ENCODE assay signal across 10 cellular contexts in genomic region chr2:64260093-64260808, GRCh38.
DNase-seq lines count a peak whose midpoint lies in the region; ATAC-seq, FAIRE-seq and TF ChIP-seq lines count a peak whose summit lies in the region.
"Had no signal": no experiment of that assay in that cellular context is flagged by ENCODE, and none has a peak within 500 bp of the region (broad histone marks: within the 10 kb centered on the region; RNA-seq: fewer than 3 reads in every experiment).

No MANE protein-coding gene starts in this region.

- H3K4me2 ChIP-seq in HepG2 (ENCODE audit: low read depth, low read length): no peak overlapping the region

- H3K27ac ChIP-seq in liver (ENCODE audit: low read depth in 1 of 2, low read length in 2 of 2) (peak overlapping the region; percentile 22 to 59), HepG2 (ENCODE audit: extremely low read length, insufficient read depth, low read length) (no peak overlapping the region)

- in situ Hi-C loops in HepG2 (cut with HindIII; ENCODE audit: extremely low pct_ligation_motif_present, low pct_unique_long_range_greater_than_20kb): no loop called here

- H3K4me3 Mint-ChIP-seq in T-cell (peak overlapping the region; percentile 25 to 64 (median 55)), mesothelial cell of epicardium (no peak overlapping the region)

- no peaks in the 10 kb centered on the region for H3K36me3 ChIP-seq in liver (ENCODE audit: control insufficient read depth in 4 of 4, insufficient read depth in 3 of 4, low read depth in 1 of 4, low read length in 3 of 4)
- H3K36me3 ChIP-seq in HepG2 (replicated peaks in 1 of 2; ENCODE audit: control insufficient read depth in 1 of 2, insufficient read depth in 2 of 2, low read length in 2 of 2): no peaks in the 10 kb centered on the region

- POLR2A ChIA-PET in HepG2 (lab: Yijun Ruan, JAX) (no interaction called here), T-cell (lab: Charles Lee) (interaction anchor here in 1 of 2 donors (0.8 kb wide), 1 partner anchor 9 kb away, joined by 4 read pairs; no protein-coding TSS in a partner anchor)

- CTCF ChIA-PET in HepG2 (lab: Yijun Ruan, JAX; ENCODE audit: low intra/inter-chr PET ratio, low total read pairs): no interaction called here
- CTCF ChIA-PET in T-cell (lab: Charles Lee): no interaction called here

- H3K27me3 ChIP-seq in liver (ENCODE audit: control insufficient read depth in 4 of 4, insufficient read depth in 4 of 4, low read length in 3 of 4): no peaks in the 10 kb centered on the region
- peaks cover 2 to 17% of the 10 kb centered on the region in 2 experiments; a peak in 3 of 5 replicates for H3K27me3 ChIP-seq in HepG2 (ENCODE audit: control insufficient read depth in 1 of 2, insufficient read depth in 2 of 2, low read length in 2 of 2)

- H3K9me3 Mint-ChIP-seq in T-cell (no peaks in the 10 kb centered on the region), mesothelial cell of epicardium (no peaks in the 10 kb centered on the region)

- no peak for TF ChIP-seq RAD21 in liver (IDR thresholded peaks at IDR 0.05)
- TF ChIP-seq RAD21 in HepG2 (CRISPR knock-in tag; IDR thresholded peaks at IDR 0.05): no peak

- no peak for DNase-seq in HepG2 (ENCODE audit: low spot score)
- DNase-seq in T-cell: no peak
- no peak for DNase-seq in mesothelial cell of epicardium (ENCODE audit: low spot score in 2 of 2, unreplicated experiment in 2 of 2)
- DNase-seq in KG1 (lab: John Stamatoyannopoulos, UW): no peak
- DNase-seq in SIG-M5 (lab: John Stamatoyannopoulos, UW): no peak
- DNase-seq: SHP77 had no signal

- WGBS in liver: 90% methylated on average over 6 of the region's 6 CpGs
- 38% methylated on average over 6 of the region's 6 CpGs for whole genome bisulfite sequencing in HepG2 (ENCODE audit: low lambda C conversion rate)

- H4K20me1 ChIP-seq in HepG2 (ENCODE audit: insufficient read depth, low read length): no peaks in the 10 kb centered on the region

- intact Hi-C loops in HepG2 (cut with micrococcal nuclease; ENCODE audit: unreplicated experiment): no loop called here

- H3K4me3 ChIP-seq in liver (ENCODE audit: low read depth in 1 of 3, low read length in 3 of 3) (no peak overlapping the region), HepG2 (replicated peaks in 1 of 3; ENCODE audit: insufficient read depth in 1 of 3, low read depth in 2 of 3, low read length in 3 of 3) (no peak overlapping the region)

- TF ChIP-seq POLR2A in HepG2 (IDR thresholded peaks at IDR 0.05; ENCODE audit: insufficient read depth in 1 of 2, low read depth in 2 of 2, low read length in 2 of 2): no peak

- no peaks in the 10 kb centered on the region for H3K27me3 Mint-ChIP-seq in T-cell
- H3K27me3 Mint-ChIP-seq in mesothelial cell of epicardium (ENCODE audit: low read depth): no peaks in the 10 kb centered on the region

- TF ChIP-seq CTCF in liver (IDR thresholded peaks at IDR 0.05; ENCODE audit: low read depth, low read length, missing input control) (no peak), HepG2 (CRISPR knock-in tag; IDR thresholded peaks at IDR 0.05) (no peak), mesothelial cell of epicardium (IDR thresholded peaks at IDR 0.05; ENCODE audit: unreplicated experiment) (no peak)

- H2AFZ ChIP-seq in HepG2 (ENCODE audit: low read length): no peak overlapping the region

- ATAC-seq in HepG2 (no peak), T-cell (replicated peaks in 1 of 4) (peak in 2 of 4 experiments; percentile 8 to 13), HG03442 (IDR thresholded peaks at IDR 0.05; ENCODE audit: unreplicated experiment) (no peak), HG03378 (IDR thresholded peaks at IDR 0.05; ENCODE audit: unreplicated experiment) (no peak)

- H3K4me1 ChIP-seq in liver (ENCODE audit: control insufficient read depth in 4 of 4, insufficient read depth in 4 of 4, low read length in 3 of 4): peaks cover 0 to 10% (median 8%) of the 10 kb centered on the region in 4 donors
- H3K4me1 ChIP-seq in HepG2 (ENCODE audit: insufficient read depth, low read length): peaks cover 8% of the 10 kb centered on the region; the same call in 1 of the 2 replicates

- H3K9ac ChIP-seq in liver (ENCODE audit: low read depth in 1 of 2, low read length in 2 of 2): no peak overlapping the region
- no peak overlapping the region for H3K9ac ChIP-seq in HepG2 (ENCODE audit: insufficient read depth, low read depth, low read length)

- H3K36me3 Mint-ChIP-seq in T-cell: no peaks in the 10 kb centered on the region
- H3K36me3 Mint-ChIP-seq in mesothelial cell of epicardium: no peaks in the 10 kb centered on the region

- BruUV-seq in HepG2 (replicated peaks; lab: Mats Ljungman, UMichigan): no TSS peak

- H3K27ac Mint-ChIP-seq in T-cell (peak overlapping the region; percentile 90 to 93), mesothelial cell of epicardium (peak overlapping the region; percentile 90)

- TF ChIP-seq EP300 in HepG2 (IDR thresholded peaks at IDR 0.05; ENCODE audit: low read depth in 2 of 2, low read length in 2 of 2) (no peak), HepG2 (CRISPR knock-in tag; IDR thresholded peaks at IDR 0.05; ENCODE audit: borderline replicate concordance) (no peak)

- no peaks in the 10 kb centered on the region for H3K79me2 ChIP-seq in HepG2 (ENCODE audit: insufficient read depth, low read length)

- H3K4me1 Mint-ChIP-seq in T-cell (peaks cover 7 to 12% (median 11%) of the 10 kb centered on the region in 3 donors), mesothelial cell of epicardium (peaks cover 83% of the 10 kb centered on the region)

- H3K9me3 ChIP-seq in liver (ENCODE audit: control insufficient read depth in 4 of 4, low read length in 3 of 4) (no peaks in the 10 kb centered on the region), HepG2 (ENCODE audit: low read length) (no peaks in the 10 kb centered on the region)

- no peak for FAIRE-seq in HepG2 (lab: Jason Lieb, UNC)
- FAIRE-seq: H1 had no signal

TF ChIP-seq in liver, 16 proteins besides CTCF, POLR2A, EP300 and RAD21 (continues in another document):
- TF ChIP-seq ZBTB33 (IDR thresholded peaks at IDR 0.05) (no peak), MAX (IDR thresholded peaks at IDR 0.05) (no peak), TAF1 (conservative IDR thresholded peaks at IDR 0.05) (no peak), ATF3 (IDR thresholded peaks at IDR 0.05) (no peak), GABPA (IDR thresholded peaks at IDR 0.05 in 1 of 2, conservative IDR thresholded peaks at IDR 0.05 in 1 of 2) (no peak), NR2F2 (IDR thresholded peaks at IDR 0.05) (no peak), JUND (IDR thresholded peaks at IDR 0.05) (no peak), SP1 (IDR thresholded peaks at IDR 0.05) (no peak), RXRA (IDR thresholded peaks at IDR 0.05) (no peak)

TF ChIP-seq in HepG2, 621 proteins besides CTCF, POLR2A, EP300 and RAD21 (continues in another document):
- TF ChIP-seq ZNF224 (CRISPR knock-in tag; IDR thresholded peaks at IDR 0.05) (no peak), KDM1A (CRISPR knock-in tag; IDR thresholded peaks at IDR 0.05) (no peak), MNT (IDR thresholded peaks at IDR 0.05) (no peak), NRL (CRISPR knock-in tag; IDR thresholded peaks at IDR 0.05; ENCODE audit: borderline replicate concordance) (no peak), ZNF720 (CRISPR knock-in tag; IDR thresholded peaks at IDR 0.05) (no peak), SP1 (IDR thresholded peaks at IDR 0.05) (no peak), SP1 (CRISPR knock-in tag; IDR thresholded peaks at IDR 0.05) (no peak), HNRNPL (IDR thresholded peaks at IDR 0.05; ENCODE audit: low read depth, low read length) (no peak), ZNF12 (CRISPR knock-in tag; IDR thresholded peaks at IDR 0.05) (no peak), NFYB (CRISPR knock-in tag; IDR thresholded peaks at IDR 0.05) (no peak), ZNF710 (CRISPR knock-in tag; IDR thresholded peaks at IDR 0.05; ENCODE audit: borderline replicate concordance) (no peak), KAT2B (IDR thresholded peaks at IDR 0.05; ENCODE audit: borderline replicate concordance, low read depth, low read length) (no peak), ARNT (IDR thresholded peaks at IDR 0.05) (no peak), ZNF607 (CRISPR knock-in tag; IDR thresholded peaks at IDR 0.05; ENCODE audit: borderline replicate concordance) (no peak)
